In the genomic region with DNA sequence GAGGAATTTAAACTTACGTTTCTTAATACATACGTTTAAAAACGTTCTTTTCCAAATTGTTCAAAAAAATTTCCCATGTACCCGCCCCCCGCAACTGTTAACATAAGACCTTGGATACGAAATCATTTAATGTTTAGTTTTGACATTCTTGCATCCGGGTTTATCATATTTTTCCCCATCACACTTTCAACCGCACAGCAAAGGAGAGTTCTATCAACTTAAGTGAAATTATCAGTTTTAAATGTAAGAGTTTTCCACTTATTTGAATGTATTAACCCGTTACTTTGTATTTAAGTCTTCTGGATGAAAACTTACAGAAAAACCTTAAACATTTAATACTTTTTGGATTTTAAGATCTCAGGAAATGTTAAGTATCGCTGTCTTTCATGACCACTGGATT, we compare ENCODE assay signal across 8 cellular contexts. TPM values are rescaled to one million over a fixed set of nuclear protein-coding genes. Genes with fewer than 3 reads are reported as not detected.
A peak's percentile ranks its signal among the peaks of the same experiment; 100 is the strongest.
DNase-seq lines count a peak whose midpoint lies in the region; ATAC-seq and TF ChIP-seq lines count a peak whose summit lies in the region.

No MANE protein-coding gene starts in this region.

- H3K4me3 ChIP-seq in AG10803 (ENCODE audit: low read length) (peak overlapping the region; percentile 99), colonic mucosa (peak overlapping the region; percentile 80)
- peak overlapping the region; percentile 82 for H3K4me3 ChIP-seq in Jurkat, Clone E6-1 (ENCODE audit: low read length)

- H3K9ac ChIP-seq in colonic mucosa (ENCODE audit: low read depth in 2 of 2, low read length in 2 of 2), result peak overlapping the region; percentile 99 to 100

- no peaks in the 10 kb centered on the region for H3K9me3 Mint-ChIP-seq in natural killer cell treated with Interleukin-12 subunit alpha and Interleukin-12 subunit beta and Interleukin-15 and Interleukin-18, amount 100 ng/mL, for 72 hours

- H3K4me1 Mint-ChIP-seq in natural killer cell treated with Interleukin-12 subunit alpha and Interleukin-12 subunit beta and Interleukin-15 and Interleukin-18, amount 100 ng/mL, for 72 hours (ENCODE audit: low read depth in 2 of 2), result peaks cover 24 to 38% of the 10 kb centered on the region in 2 donors

- no peaks in the 10 kb centered on the region for H3K27me3 Mint-ChIP-seq in natural killer cell treated with Interleukin-12 subunit alpha and Interleukin-12 subunit beta and Interleukin-15 and Interleukin-18, amount 100 ng/mL, for 72 hours

- H3K4me3 Mint-ChIP-seq in natural killer cell treated with Interleukin-12 subunit alpha and Interleukin-12 subunit beta and Interleukin-15 and Interleukin-18, amount 100 ng/mL, for 72 hours, result peak overlapping the region; percentile 94

- peaks cover 7% of the 10 kb centered on the region for H3K4me1 ChIP-seq in colonic mucosa

- no peaks in the 10 kb centered on the region for H3K9me3 ChIP-seq in colonic mucosa

- peaks cover 15% of the 10 kb centered on the region for H3K36me3 Mint-ChIP-seq in natural killer cell treated with Interleukin-12 subunit alpha and Interleukin-12 subunit beta and Interleukin-15 and Interleukin-18, amount 100 ng/mL, for 72 hours

- H3K27ac Mint-ChIP-seq in natural killer cell treated with Interleukin-12 subunit alpha and Interleukin-12 subunit beta and Interleukin-15 and Interleukin-18, amount 100 ng/mL, for 72 hours, result peak overlapping the region; percentile 95 to 100

- TF ChIP-seq CTCF in AG10803 (conservative IDR thresholded peaks at IDR 0.05; ENCODE audit: low read length) (no peak), colonic mucosa (IDR thresholded peaks at IDR 0.05) (no peak)

- peak; percentile 3 for DNase-seq in AG10803 (ENCODE audit: low read depth)
- DNase-seq in Jurkat, Clone E6-1 (ENCODE audit: low read depth, low spot score), result no peak
- DNase-seq in colonic mucosa, result no peak
- DNase-seq in natural killer cell treated with Interleukin-12 subunit alpha and Interleukin-12 subunit beta and Interleukin-15 and Interleukin-18, amount 100 ng/mL, for 72 hours (ENCODE audit: low spot score), result no peak
- DNase-seq in NCI-H226, result no peak
- DNase-seq in DMS79 treated with DMSO at 0.1 percent for 48 hours (lab: John Stamatoyannopoulos, UW), result no peak
- no peak for DNase-seq in NCI-H1417 (lab: John Stamatoyannopoulos, UW)

- intact Hi-C loops in colonic mucosa (cut with DNase I), result no loop called here

- TF ChIP-seq POLR2A in GM18505 (IDR thresholded peaks at IDR 0.05; ENCODE audit: borderline replicate concordance, extremely low read depth, insufficient read depth, insufficient read length), result no peak

- no peak for ATAC-seq in natural killer cell treated with Interleukin-12 subunit alpha and Interleukin-12 subunit beta and Interleukin-15 and Interleukin-18, amount 100 ng/mL, for 72 hours
- no peak for ATAC-seq in GM18505 (IDR thresholded peaks at IDR 0.05; ENCODE audit: unreplicated experiment)

- no peaks in the 10 kb centered on the region for H3K27me3 ChIP-seq in colonic mucosa

- H3K27ac ChIP-seq in colonic mucosa, result peak overlapping the region; percentile 97

- H3K36me3 ChIP-seq in colonic mucosa, result no peaks in the 10 kb centered on the region

RNA-seq across cellular contexts. Expression of a gene that starts 0.6 kb away (rescaled TPM):
- 9.1 TPM for polyA plus RNA-seq in Jurkat, Clone E6-1 (2012; ENCODE audit: insufficient read depth, insufficient read length)
- 10 to 100 TPM; 23.3 to 57.0 TPM for total RNA-seq in colonic mucosa
- total RNA-seq in natural killer cell treated with Interleukin-12 subunit alpha and Interleukin-12 subunit beta and Interleukin-15 and Interleukin-18, amount 100 ng/mL, for 72 hours, result 10 to 100 TPM; 73.2 to 86.8 TPM
